Comparison of ENCODE assay signal across 9 cellular contexts in genomic region chr19:5624154-5624663, GRCh38. TPM values are rescaled to one million over a fixed set of nuclear protein-coding genes. Genes with fewer than 3 reads are reported as not detected.
DNase-seq lines count a peak whose midpoint lies in the region; ATAC-seq and TF ChIP-seq lines count a peak whose summit lies in the region.
"Had no signal": no experiment of that assay in that cellular context is flagged by ENCODE, and none has a peak within 500 bp of the region (broad histone marks: within the 10 kb centered on the region; RNA-seq: fewer than 3 reads in every experiment).

No MANE protein-coding gene starts in this region.

- in situ Hi-C loops in GM23248 (cut with MboI) = no loop called here

- H3K9me3 Mint-ChIP-seq in WTC11 = no peaks in the 10 kb centered on the region

- no peak overlapping the region for H2AFZ ChIP-seq in GM23248

- peak overlapping the region; percentile 92 for H3K27ac ChIP-seq in 22Rv1
- H3K27ac ChIP-seq in GM23248 = peak overlapping the region; percentile 88
- peak overlapping the region; percentile 99 for H3K27ac ChIP-seq in muscle layer of colon (ENCODE audit: low read depth, low read length)
- peak overlapping the region; percentile 86 to 98 for H3K27ac ChIP-seq in uterus

- POLR2A ChIA-PET in WTC11 (lab: Charles Lee) = interaction anchor here (0.6 kb wide), 1 partner anchor 56 kb away, joined by 3 read pairs; no protein-coding TSS in a partner anchor

- H3K9ac ChIP-seq in GM23248 (peak overlapping the region; percentile 96), muscle layer of colon (ENCODE audit: low read length) (peak overlapping the region; percentile 96)

- no peak for TF ChIP-seq POLR2A in uterus (IDR thresholded peaks at IDR 0.05)

- H3K4me2 ChIP-seq in GM23248 (ENCODE audit: unreplicated experiment) = peak overlapping the region; percentile 97

- no peak for ATAC-seq in WTC11
- no peak for ATAC-seq in HG02571 (IDR thresholded peaks at IDR 0.05; ENCODE audit: unreplicated experiment)

- TF ChIP-seq CTCF in 22Rv1 (IDR thresholded peaks at IDR 0.05) (no peak), WTC11 (IDR thresholded peaks at IDR 0.05) (no peak), epithelial cell of proximal tubule (conservative IDR thresholded peaks at IDR 0.05; ENCODE audit: low read depth, low read length) (no peak), uterus (IDR thresholded peaks at IDR 0.05) (no peak)

- peak overlapping the region; percentile 90 for H3K4me3 Mint-ChIP-seq in WTC11

- DNase-seq in GM23248 = peak; percentile 86
- no peak for DNase-seq in WTC11 (ENCODE audit: low spot score)
- DNase-seq in epithelial cell of proximal tubule (ENCODE audit: low read depth) = no peak
- peak; percentile 37 to 39 for DNase-seq in uterus
- DNase-seq in middle frontal gyrus (ENCODE audit: extremely low spot score, low spot score) = no peak

- H3K9me2 ChIP-seq in GM23248 (ENCODE audit: insufficient read depth) = no peaks in the 10 kb centered on the region

- H3K4me1 Mint-ChIP-seq in WTC11 = peaks cover 42% of the 10 kb centered on the region

- peaks cover 5% of the 10 kb centered on the region for H3K27me3 Mint-ChIP-seq in WTC11 (ENCODE audit: low read depth)

- WGBS in GM23248 (ENCODE audit: low coverage in 1 of 2, low lambda C conversion rate in 2 of 2, missing lambda C conversion rate in 2 of 2), 2 experiments = 4 to 6% methylated on average over 15 of the region's 15 CpGs

- H3K4me3 ChIP-seq in GM23248 (peak overlapping the region; percentile 87), epithelial cell of proximal tubule (ENCODE audit: low read depth, low read length) (peak overlapping the region; percentile 97), muscle layer of colon (ENCODE audit: low read depth in 1 of 2, low read length in 2 of 2) (peak overlapping the region; percentile 95 to 98), uterus (peak overlapping the region; percentile 68 to 98)

- CTCF ChIA-PET in WTC11 (lab: Charles Lee) = interaction anchor here (1.9 to 2.2 kb wide), 2 partner anchors 63 to 65 kb away, joined by 13 to 16 read pairs; partner anchors contain the start of gene RPL36

- H3K36me3 ChIP-seq in GM23248 (ENCODE audit: low read depth) (peaks cover 34% of the 10 kb centered on the region; the same call in 1 of the 2 replicates), muscle layer of colon (ENCODE audit: insufficient read depth, low read length) (peaks cover 57% of the 10 kb centered on the region), uterus (no peaks in the 10 kb centered on the region)

- H3K4me1 ChIP-seq in GM23248 (ENCODE audit: insufficient read depth) (peaks cover 43% of the 10 kb centered on the region), muscle layer of colon (ENCODE audit: insufficient read depth, low read length) (peaks cover 57% of the 10 kb centered on the region), uterus (peaks cover 9 to 43% of the 10 kb centered on the region in 2 donors)

- no peaks in the 10 kb centered on the region for H3K27me3 ChIP-seq in GM23248 (replicated peaks; ENCODE audit: insufficient read depth)
- H3K27me3 ChIP-seq in muscle layer of colon (ENCODE audit: control insufficient read depth in 1 of 2, insufficient read depth in 2 of 2, low read length in 2 of 2) = no peaks in the 10 kb centered on the region
- no peaks in the 10 kb centered on the region for H3K27me3 ChIP-seq in uterus

- H3K9me3 ChIP-seq in GM23248 (ENCODE audit: low read depth) (no peaks in the 10 kb centered on the region), muscle layer of colon (ENCODE audit: low read length) (no peaks in the 10 kb centered on the region), uterus (no peaks in the 10 kb centered on the region)

- H3K36me3 Mint-ChIP-seq in WTC11 = peaks cover 55% of the 10 kb centered on the region

- intact Hi-C loops in uterus (cut with DNase I; ENCODE audit: low total_unique reads) = loop anchor here (10.0 kb wide), 1 partner anchor 51 kb away; no protein-coding TSS in a partner anchor

- peaks cover 4% of the 10 kb centered on the region; the same call in 1 of the 2 replicates for H3F3A ChIP-seq in GM23248 (ENCODE audit: insufficient read depth)

- H3K27ac Mint-ChIP-seq in WTC11 = peak overlapping the region; percentile 94

- H4K20me1 ChIP-seq in GM23248 (ENCODE audit: insufficient read depth) = no peaks in the 10 kb centered on the region; the same call in 1 of the 2 replicates

- peaks cover 97% of the 10 kb centered on the region for H3K79me2 ChIP-seq in GM23248 (ENCODE audit: insufficient read depth)

TF ChIP-seq in WTC11, 78 proteins besides CTCF, POLR2A, EP300 and RAD21 (continues in another document):
- no peak for TF ChIP-seq SP1 (CRISPR knock-in tag; conservative IDR thresholded peaks at IDR 0.05)
- no peak for TF ChIP-seq ZMAT4 (CRISPR knock-in tag; IDR thresholded peaks at IDR 0.05)
- TF ChIP-seq GABPB1 (CRISPR knock-in tag; IDR thresholded peaks at IDR 0.05) = no peak
- TF ChIP-seq ELF4 (CRISPR knock-in tag; IDR thresholded peaks at IDR 0.05; ENCODE audit: low read depth) = no peak
- no peak for TF ChIP-seq ZNF532 (CRISPR knock-in tag; IDR thresholded peaks at IDR 0.05; ENCODE audit: borderline replicate concordance)
- TF ChIP-seq RELA (CRISPR knock-in tag; IDR thresholded peaks at IDR 0.05; ENCODE audit: borderline replicate concordance) = no peak
- TF ChIP-seq TP53 (CRISPR knock-in tag; IDR thresholded peaks at IDR 0.05) = no peak
- no peak for TF ChIP-seq ZNF423 (CRISPR knock-in tag; IDR thresholded peaks at IDR 0.05)

RNA-seq across cellular contexts. Expression of gene SAFB, which starts 1.3 kb away (rescaled TPM):
- total RNA-seq in GM23248 (2014; rRNA removed; shearing (Covaris generic)) = 28.6 and 36.5 TPM in 2 replicates
- polyA plus RNA-seq in GM23248 (2016; fragmentation: Nextera tagmentation; extraction: Ambion mirVana) = 49.1 and 49.4 TPM in 2 replicates
- 106 to 141 TPM (median 110 TPM) in 3 replicates for total RNA-seq in WTC11 (2021)
- 58.6 and 65.6 TPM in 2 replicates for total RNA-seq in epithelial cell of proximal tubule
- 100 to 1,000 TPM in 1 of 4 donors, 10 to 100 TPM in 3; 35.9 to 129 (median 97.4) TPM for total RNA-seq in uterus

RNA-seq across cellular contexts. Expression of gene SAFB2, which starts 1.6 kb away (rescaled TPM):
- total RNA-seq in GM23248 (2014; rRNA removed; shearing (Covaris generic)) = 17.6 and 24.2 TPM in 2 replicates
- polyA plus RNA-seq in GM23248 (2016; fragmentation: Nextera tagmentation; extraction: Ambion mirVana) = 32.4 and 37.2 TPM in 2 replicates
- total RNA-seq in WTC11 (2021) (70.0 to 100 TPM (median 77.8 TPM) in 3 replicates), epithelial cell of proximal tubule (17.6 and 20.5 TPM in 2 replicates), uterus (100 to 1,000 TPM in 2 of 4 donors, 10 to 100 TPM in 2; 45.0 to 250 (median 129) TPM)

RNA-seq across cellular contexts. Expression of gene MICOS13, which starts 56.1 kb away (rescaled TPM):
- 39.8 and 44.5 TPM in 2 replicates for total RNA-seq in GM23248 (2014; rRNA removed; shearing (Covaris generic))
- 147 and 157 TPM in 2 replicates for polyA plus RNA-seq in GM23248 (2016; fragmentation: Nextera tagmentation; extraction: Ambion mirVana)
- total RNA-seq in WTC11 (2021) (30.0 to 32.8 TPM (median 32.5 TPM) in 3 replicates), epithelial cell of proximal tubule (61.2 and 67.6 TPM in 2 replicates), uterus (10 to 100 TPM in 3 of 4 donors, 1 to 10 TPM in 1; 2.8 to 36.7 (median 21.1) TPM)

RNA-seq across cellular contexts. Expression of gene TINCR, which starts 56.5 kb away (rescaled TPM):
- total RNA-seq in GM23248 (2014; rRNA removed; shearing (Covaris generic)) = 1.6 TPM in 1 of 2 replicates, not detected in the other
- 0.19 TPM in 1 of 2 replicates, not detected in the other for polyA plus RNA-seq in GM23248 (2016; fragmentation: Nextera tagmentation; extraction: Ambion mirVana)
- 0.60 to 0.85 TPM (median 0.76 TPM) in 3 replicates for total RNA-seq in WTC11 (2021)
- 0.36 TPM in 1 of 2 replicates, not detected in the other for total RNA-seq in epithelial cell of proximal tubule
- 1 to 10 TPM in 2 of 4 donors, not detected in 2; 1.2 to 5.3 TPM for total RNA-seq in uterus
- total RNA-seq: renal cortical epithelial cell had no signal

RNA-seq across cellular contexts. Expression of gene HSD11B1L, which starts 56.6 kb away (rescaled TPM):
- total RNA-seq in GM23248 (2014; rRNA removed; shearing (Covaris generic)) = 23.8 and 30.7 TPM in 2 replicates
- polyA plus RNA-seq in GM23248 (2016; fragmentation: Nextera tagmentation; extraction: Ambion mirVana) = 10.9 and 13.4 TPM in 2 replicates
- 11.8 to 19.1 TPM (median 15.5 TPM) in 3 replicates for total RNA-seq in WTC11 (2021)
- 4.3 and 13.5 TPM in 2 replicates for total RNA-seq in epithelial cell of proximal tubule
- total RNA-seq in uterus = 10 to 100 TPM in 1 of 4 donors, 1 to 10 TPM in 2, under 1 TPM in 1; 0.26 to 17.8 (median 7.1) TPM

Comparison
In these comparisons a context has a peak if more than half of its experiments do, and no peak if none do; other contexts are left out.
1. DNase-seq: peak in GM23248 (single experiment) and uterus (2 of 2); none in WTC11 (single experiment), epithelial cell of proximal tubule (single experiment) and middle frontal gyrus (single experiment).
2. Peak in every context shown above with its lines, with median percentiles within 50 percentile points of each other: H3K27ac ChIP-seq and H3K4me3 ChIP-seq.